1 cellular context compared by ENCODE assay signal in the genomic region with DNA sequence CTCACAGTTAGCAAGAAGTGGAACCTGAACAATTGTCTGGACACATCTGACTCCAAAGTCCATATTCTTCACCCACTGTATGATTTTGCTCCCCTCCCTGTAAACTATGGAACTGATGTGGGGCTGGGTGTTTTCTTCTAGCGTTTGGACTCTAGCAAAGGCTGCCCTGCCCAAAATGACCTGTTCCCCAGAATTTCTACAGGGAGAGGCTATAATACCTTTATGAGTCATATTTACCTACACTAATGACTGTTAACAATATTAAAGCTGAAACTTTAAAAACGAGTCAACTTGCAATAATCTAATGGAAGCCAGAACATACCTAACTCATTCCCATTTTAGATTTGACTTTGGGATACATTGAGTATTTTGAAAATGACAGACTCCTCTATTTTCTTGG.
TF ChIP-seq lines count a peak whose summit lies in the region.

No MANE protein-coding gene starts in this region.

TF ChIP-seq in GM12878, 131 proteins besides CTCF, POLR2A, EP300 and RAD21:
- TF ChIP-seq JUNB (IDR thresholded peaks at IDR 0.05) = peak; percentile 81
- TF ChIP-seq SIN3A (IDR thresholded peaks at IDR 0.05; ENCODE audit: low read depth, low read length) = no peak
